ENCODE assay signal across 21 cellular contexts in the genomic region with DNA sequence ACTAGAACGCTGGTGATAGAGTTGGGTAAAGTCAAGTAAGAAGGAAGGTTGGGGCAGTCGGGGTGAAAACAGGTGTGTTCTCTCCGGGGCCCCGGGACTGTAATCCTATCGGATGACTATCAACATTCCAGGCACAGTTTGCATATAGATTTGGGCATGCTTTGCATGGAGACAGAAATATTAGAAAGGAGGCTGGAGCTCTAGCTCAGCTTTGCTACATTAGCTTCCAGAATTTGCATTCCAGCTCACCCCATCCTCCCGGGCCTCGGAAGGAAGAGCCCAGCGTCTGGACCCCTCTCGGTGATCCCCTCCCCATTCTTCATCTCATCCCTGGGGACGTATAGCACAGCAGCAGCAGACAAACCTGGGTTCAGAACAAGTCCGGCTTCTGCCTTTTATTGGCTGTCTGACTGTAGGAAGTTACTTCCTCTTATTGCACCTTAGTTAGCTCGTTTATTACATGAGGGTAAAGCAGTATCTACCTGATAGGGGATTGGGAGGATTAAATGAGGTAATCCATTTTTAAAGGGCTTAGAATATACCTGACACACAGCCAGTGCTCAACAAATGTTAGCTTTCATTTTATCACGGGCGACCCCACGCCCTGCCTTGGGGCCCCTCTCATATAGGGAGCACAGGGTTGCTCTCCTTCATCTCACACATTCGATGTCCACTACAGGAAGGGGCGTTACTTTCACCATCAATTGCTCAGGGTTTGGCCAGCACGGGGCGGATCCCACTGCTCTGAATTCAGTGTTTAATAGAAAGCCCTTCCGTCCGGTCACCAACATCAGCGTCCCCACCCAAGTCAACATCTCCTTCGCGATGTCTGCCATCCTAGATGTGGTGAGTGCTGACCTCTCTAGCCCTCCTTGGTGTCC. TPM values are rescaled to one million over a fixed set of nuclear protein-coding genes. Genes with fewer than 3 reads are reported as not detected.
DNase-seq lines count a peak whose midpoint lies in the region; ATAC-seq and TF ChIP-seq lines count a peak whose summit lies in the region.
"Had no signal": no experiment of that assay in that cellular context is flagged by ENCODE, and none has a peak within 500 bp of the region (broad histone marks: within the 10 kb centered on the region; RNA-seq: fewer than 3 reads in every experiment).

No MANE protein-coding gene starts in this region.

- no peak for ATAC-seq in PC-3
- ATAC-seq in mucosa of descending colon = peak; percentile 63
- no peak for ATAC-seq in GM21529 (IDR thresholded peaks at IDR 0.05; ENCODE audit: unreplicated experiment)
- ATAC-seq: HCT116 had no signal

- H3K9me2 ChIP-seq in MM.1S (replicated peaks; ENCODE audit: insufficient read depth, low read length) = no peaks in the 10 kb centered on the region
- no peaks in the 10 kb centered on the region for H3K9me2 ChIP-seq in PC-3 (replicated peaks; ENCODE audit: low read length)

- H3K9me3 ChIP-seq in MM.1S (replicated peaks; ENCODE audit: insufficient read depth, low read length) = no peaks in the 10 kb centered on the region
- H3K9me3 ChIP-seq in PC-3 (ENCODE audit: low read length) = no peaks in the 10 kb centered on the region
- H3K9me3 ChIP-seq in mucosa of descending colon = no peaks in the 10 kb centered on the region
- no peaks in the 10 kb centered on the region for H3K9me3 ChIP-seq in adrenal gland (replicated peaks in 1 of 3)
- H3K9me3 ChIP-seq: BE2C had no signal

- CTCF ChIA-PET in PC-3 (lab: Charles Lee) = no interaction called here

- no peaks in the 10 kb centered on the region for H3K4me1 ChIP-seq in MM.1S (ENCODE audit: low read length)
- no peaks in the 10 kb centered on the region for H3K4me1 ChIP-seq in PC-3 (ENCODE audit: insufficient read depth, low read length)
- H3K4me1 ChIP-seq in mucosa of descending colon (ENCODE audit: low read depth) = no peaks in the 10 kb centered on the region
- no peaks in the 10 kb centered on the region for H3K4me1 ChIP-seq in adrenal gland (replicated peaks in 1 of 2)
- H3K4me1 ChIP-seq: BE2C had no signal

- H3K27ac ChIP-seq in MM.1S (ENCODE audit: low read length) = no peak overlapping the region
- no peak overlapping the region for H3K27ac ChIP-seq in PC-3 (ENCODE audit: low read length)
- H3K27ac ChIP-seq in adrenal gland = no peak overlapping the region
- H3K27ac ChIP-seq: 22Rv1 had no signal

- H3K27me3 ChIP-seq in MM.1S (replicated peaks; ENCODE audit: insufficient read depth, low read length) (no peaks in the 10 kb centered on the region), PC-3 (ENCODE audit: low read length) (no peaks in the 10 kb centered on the region), adrenal gland (no peaks in the 10 kb centered on the region)

- H3K9ac ChIP-seq in MM.1S (ENCODE audit: low read length) (no peak overlapping the region), PC-3 (ENCODE audit: low read length) (no peak overlapping the region)

- H4K20me1 ChIP-seq in MM.1S (ENCODE audit: insufficient read depth, low read length) (no peaks in the 10 kb centered on the region), PC-3 (ENCODE audit: low read length) (no peaks in the 10 kb centered on the region)

- POLR2A ChIA-PET in PC-3 (lab: Charles Lee; ENCODE audit: unreplicated experiment) = no interaction called here

- H3F3A ChIP-seq in MM.1S (ENCODE audit: insufficient read depth, low read length) (no peaks in the 10 kb centered on the region), PC-3 (ENCODE audit: low read length, unreplicated experiment) (no peaks in the 10 kb centered on the region)

- no peak overlapping the region for H3K4me3 ChIP-seq in MM.1S (ENCODE audit: low read length)
- no peak overlapping the region for H3K4me3 ChIP-seq in PC-3 (ENCODE audit: low read length)
- H3K4me3 ChIP-seq in mucosa of descending colon = no peak overlapping the region
- no peak overlapping the region for H3K4me3 ChIP-seq in adrenal gland

- H3K4me2 ChIP-seq in MM.1S (ENCODE audit: low read depth, low read length) (no peak overlapping the region), PC-3 (ENCODE audit: low read length) (no peak overlapping the region)

- BruUV-seq in PC-3 (replicated peaks; lab: Mats Ljungman, UMichigan) = no TSS peak

- H2AFZ ChIP-seq in MM.1S (ENCODE audit: low read length) (peak overlapping the region; percentile 16), PC-3 (ENCODE audit: low read length) (0 out of 2 replicates have a peak overlapping the region, but pooled peaks have one; percentile 20)

- TF ChIP-seq CTCF in MM.1S (IDR thresholded peaks at IDR 0.05; ENCODE audit: low read length) = no peak
- TF ChIP-seq CTCF in PC-3 (conservative IDR thresholded peaks at IDR 0.05; ENCODE audit: low read depth, low read length) = no peak
- TF ChIP-seq CTCF in mucosa of descending colon (IDR thresholded peaks at IDR 0.05) = no peak
- no peak for TF ChIP-seq CTCF in adrenal gland (IDR thresholded peaks at IDR 0.05)

- no peaks in the 10 kb centered on the region for H3K79me2 ChIP-seq in MM.1S (ENCODE audit: low read length)
- H3K79me2 ChIP-seq in PC-3 (ENCODE audit: low read length) = no peaks in the 10 kb centered on the region

- intact Hi-C loops in PC-3 (cut with micrococcal nuclease) = no loop called here
- intact Hi-C loops in mucosa of descending colon (cut with DNase I, micrococcal nuclease) = no loop called here
- intact Hi-C loops in adrenal gland (cut with DNase I) = no loop called here
- intact Hi-C loops in head of caudate nucleus (cut with DNase I) = no loop called here

- TF ChIP-seq POLR2A in adrenal gland (IDR thresholded peaks at IDR 0.05) = no peak

- H3K36me3 ChIP-seq in MM.1S (replicated peaks; ENCODE audit: insufficient read depth, low read length) (no peaks in the 10 kb centered on the region), PC-3 (ENCODE audit: low read depth, low read length) (no peaks in the 10 kb centered on the region), mucosa of descending colon (ENCODE audit: low read depth) (no peaks in the 10 kb centered on the region), adrenal gland (replicated peaks in 1 of 2) (no peaks in the 10 kb centered on the region)
- H3K36me3 ChIP-seq: BE2C had no signal

- WGBS in adrenal gland, 4 donors = 70 to 74% (median 72%) methylated on average over 24 of the region's 24 CpGs

- DNase-seq in DMS 273 (lab: John Stamatoyannopoulos, UW; ENCODE audit: unreplicated experiment) (peak; percentile 19), DMS 273 treated with DMSO at 0.1 percent for 48 hours (lab: John Stamatoyannopoulos, UW) (no peak), MM.1S (no peak), PC-3 (no peak), mucosa of descending colon (no peak), adrenal gland (no peak), head of caudate nucleus (no peak)
- DNase-seq: BE2C; CD4-positive, alpha-beta T cell; DMS79 treated with DMSO at 0.1 percent for 48 hours; KG1; NCI-H187 treated with DMSO at 0.1 percent for 48 hours; NCI-H446 treated with DMSO at 0.1 percent for 48 hours; NCI-H774; SHP77 treated with DMSO at 0.1 percent for 48 hours had no signal

RNA-seq across cellular contexts. Expression of a gene that starts 3.2 kb away (rescaled TPM):
- total RNA-seq in PC-3 (2014; rRNA removed) = not detected in 2 replicates
- under 1 TPM; 0.16 to 0.70 (median 0.35) TPM for total RNA-seq in mucosa of descending colon
- not detected for total RNA-seq in adrenal gland
- polyA plus RNA-seq in adrenal gland = not detected
- total RNA-seq: CD4-positive, alpha-beta T cell; G401; M059J; RPMI7951 had no signal

RNA-seq across cellular contexts. Expression of a gene that starts 35.1 kb away (rescaled TPM):
- total RNA-seq in PC-3 (2014; rRNA removed) (51.3 and 57.0 TPM in 2 replicates), mucosa of descending colon (10 to 100 TPM; 41.4 to 48.6 (median 47.0) TPM), adrenal gland (10 to 100 TPM; 19.1 to 44.2 (median 38.0) TPM)
- 10 to 100 TPM; 45.9 to 56.1 (median 49.0) TPM for polyA plus RNA-seq in adrenal gland

RNA-seq across cellular contexts. Expression of a gene that starts 47.2 kb away (rescaled TPM):
- total RNA-seq in PC-3 (2014; rRNA removed) (not detected in 2 replicates), mucosa of descending colon (under 1 TPM in 2 of 3 donors, not detected in 1; 0.17 to 0.41 TPM), adrenal gland (not detected)
- polyA plus RNA-seq in adrenal gland = under 1 TPM in 1 of 3 donors, not detected in 2; 0.03 TPM
- total RNA-seq: CD4-positive, alpha-beta T cell; G401; RPMI7951 had no signal

RNA-seq across cellular contexts. Expression of a gene that starts 55.1 kb away (rescaled TPM):
- total RNA-seq in PC-3 (2014; rRNA removed) = 50.6 and 56.1 TPM in 2 replicates
- total RNA-seq in mucosa of descending colon = 100 to 1,000 TPM in 1 of 3 donors, 10 to 100 TPM in 2; 63.3 to 104 (median 69.1) TPM
- total RNA-seq in adrenal gland = 10 to 100 TPM; 39.4 to 94.1 (median 65.6) TPM
- polyA plus RNA-seq in adrenal gland = 10 to 100 TPM; 45.8 to 92.9 (median 69.8) TPM
